14 cellular contexts compared by ENCODE assay signal in the genomic region with DNA sequence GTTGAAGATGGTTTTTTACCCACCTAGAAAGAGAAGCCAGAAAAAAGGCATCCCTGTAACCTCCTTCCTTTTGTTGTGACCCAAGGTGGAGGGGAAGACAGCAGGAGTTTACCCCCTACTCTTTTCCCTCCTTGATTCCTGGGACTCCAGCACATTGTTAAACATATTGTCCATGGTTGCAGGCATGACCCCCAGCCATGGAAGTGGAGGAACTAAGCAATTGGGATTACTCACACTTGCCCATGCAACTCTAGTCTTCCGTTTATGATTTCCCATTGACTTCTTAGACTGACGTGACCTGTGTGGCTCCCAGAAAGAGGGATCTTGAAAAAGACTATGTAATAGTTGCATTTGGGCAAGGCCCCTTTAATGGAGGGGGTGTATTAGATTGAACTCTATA. TPM values are rescaled to one million over a fixed set of nuclear protein-coding genes. Genes with fewer than 3 reads are reported as not detected.
"Had no signal": no experiment of that assay in that cellular context is flagged by ENCODE, and none has a peak within 500 bp of the region (broad histone marks: within the 10 kb centered on the region; RNA-seq: fewer than 3 reads in every experiment).

No MANE protein-coding gene starts in this region.

RNA-seq across cellular contexts. Expression of a gene that starts 17.9 kb away (rescaled TPM):
- total RNA-seq: activated B cell treated with CpG ODN at 0.5 μM for 24 hours; activated CD4-positive, alpha-beta memory T cell treated with anti-CD3 and anti-CD28 coated beads for 36 hours; activated CD4-positive, alpha-beta memory T cell treated with anti-CD3 and anti-CD28 coated beads, Interleukin-2, amount 10 ng/mL, durations not matched to agents 7 days and 5 days; activated CD4-positive, alpha-beta T cell treated with anti-CD3 and anti-CD28 coated beads for 36 hours; activated CD4-positive, alpha-beta T cell treated with anti-CD3 and anti-CD28 coated beads, Interleukin-2, amount 10 ng/mL, durations not matched to agents 24 days and 14 days; activated CD4-positive, alpha-beta T cell treated with anti-CD3 and anti-CD28 coated beads, Interleukin-2, amount 10 ng/mL, durations not matched to agents 7 days and 5 days; activated CD8-positive, alpha-beta memory T cell treated with anti-CD3 and anti-CD28 coated beads for 36 hours; activated CD8-positive, alpha-beta memory T cell treated with anti-CD3 and anti-CD28 coated beads, Interleukin-2, amount 10 ng/mL, durations not matched to agents 7 days and 5 days; activated CD8-positive, alpha-beta T cell treated with anti-CD3 and anti-CD28 coated beads for 36 hours; activated CD8-positive, alpha-beta T cell treated with anti-CD3 and anti-CD28 coated beads, Interleukin-2, amount 10 ng/mL, durations not matched to agents 7 days and 5 days; T-helper 1 cell treated with Interleukin-12 subunit alpha and Interleukin-12 subunit beta and Interleukin-4 antibody, amounts not matched to agents 30 ng/mL and 1 ng/mL, for 36 hours; T-helper 17 cell; T-helper 2 cell treated with Interferon-gamma antibody and Interleukin-4, amounts not matched to agents 100 ng/mL and 5 ng/mL, for 36 hours; WTC11 had no signal

RNA-seq across cellular contexts. Expression of a gene that starts 59.4 kb away (rescaled TPM):
- total RNA-seq: activated B cell treated with CpG ODN at 0.5 μM for 24 hours; activated CD4-positive, alpha-beta memory T cell treated with anti-CD3 and anti-CD28 coated beads for 36 hours; activated CD4-positive, alpha-beta memory T cell treated with anti-CD3 and anti-CD28 coated beads, Interleukin-2, amount 10 ng/mL, durations not matched to agents 7 days and 5 days; activated CD4-positive, alpha-beta T cell treated with anti-CD3 and anti-CD28 coated beads for 36 hours; activated CD4-positive, alpha-beta T cell treated with anti-CD3 and anti-CD28 coated beads, Interleukin-2, amount 10 ng/mL, durations not matched to agents 24 days and 14 days; activated CD4-positive, alpha-beta T cell treated with anti-CD3 and anti-CD28 coated beads, Interleukin-2, amount 10 ng/mL, durations not matched to agents 7 days and 5 days; activated CD8-positive, alpha-beta memory T cell treated with anti-CD3 and anti-CD28 coated beads for 36 hours; activated CD8-positive, alpha-beta memory T cell treated with anti-CD3 and anti-CD28 coated beads, Interleukin-2, amount 10 ng/mL, durations not matched to agents 7 days and 5 days; activated CD8-positive, alpha-beta T cell treated with anti-CD3 and anti-CD28 coated beads for 36 hours; activated CD8-positive, alpha-beta T cell treated with anti-CD3 and anti-CD28 coated beads, Interleukin-2, amount 10 ng/mL, durations not matched to agents 7 days and 5 days; T-helper 1 cell treated with Interleukin-12 subunit alpha and Interleukin-12 subunit beta and Interleukin-4 antibody, amounts not matched to agents 30 ng/mL and 1 ng/mL, for 36 hours; T-helper 17 cell; T-helper 2 cell treated with Interferon-gamma antibody and Interleukin-4, amounts not matched to agents 100 ng/mL and 5 ng/mL, for 36 hours; WTC11 had no signal
